34 cellular contexts compared by ENCODE assay signal in genomic region chr2:71947809-71948208, GRCh38.
"Had no signal": no experiment of that assay in that cellular context is flagged by ENCODE, and none has a peak within 500 bp of the region (broad histone marks: within the 10 kb centered on the region; RNA-seq: fewer than 3 reads in every experiment).

No MANE protein-coding gene starts in this region.

- ATAC-seq: activated naive CD4-positive, alpha-beta T cell treated with anti-CD3 and anti-CD28 coated beads, Interleukin-2, amount 50 U/mL, for 72 hours; activated T-cell treated with anti-CD3 and anti-CD28 coated beads, Interleukin-2, amount 50 U/mL, for 4 hours; activated T-cell treated with anti-CD3 and anti-CD28 coated beads, Interleukin-2, amount 50 U/mL, for 72 hours; activated T-helper 17 cell treated with anti-CD3 and anti-CD28 coated beads, Interleukin-2, amount 50 U/mL, for 72 hours; body of pancreas had no signal

- H3K27me3 Mint-ChIP-seq: activated B cell treated with CpG ODN at 0.5 μM for 24 hours; activated CD4-positive, alpha-beta T cell treated with anti-CD3 and anti-CD28 coated beads, Interleukin-2, amount 10 ng/mL, durations not matched to agents 24 days and 14 days had no signal

- H3K27ac Mint-ChIP-seq: activated B cell treated with CpG ODN at 0.5 μM for 24 hours; activated CD4-positive, alpha-beta memory T cell treated with anti-CD3 and anti-CD28 coated beads for 36 hours; activated CD4-positive, alpha-beta T cell treated with anti-CD3 and anti-CD28 coated beads, Interleukin-2, amount 10 ng/mL, durations not matched to agents 24 days and 14 days; activated naive CD4-positive, alpha-beta T cell treated with anti-CD3 and anti-CD28 coated beads for 36 hours; activated naive CD4-positive, alpha-beta T cell treated with anti-CD3 and anti-CD28 coated beads, Interleukin-2, amount 50 U/mL, for 72 hours; activated naive CD8-positive, alpha-beta T cell treated with anti-CD3 and anti-CD28 coated beads for 36 hours; activated T-cell treated with anti-CD3 and anti-CD28 coated beads, Interleukin-2, amount 50 U/mL, for 72 hours; activated T-helper 1 cell treated with anti-CD3 and anti-CD28 coated beads, Interleukin-12 subunit alpha, Interleukin-12 subunit beta, Interleukin-2, Interleukin-4 antibody, amounts not matched to agents 30 ng/mL and 10 ng/mL and 1 ng/mL, durations not matched to agents 14 hours and 24 hours and 36 hours; activated T-helper 17 cell treated with anti-CD3 and anti-CD28 coated beads, Interleukin-2, amount 50 U/mL, for 72 hours; T-helper 1 cell treated with Interleukin-12 subunit alpha and Interleukin-12 subunit beta and Interleukin-4 antibody, amounts not matched to agents 30 μg/mL and 1 μg/mL, for 36 hours; T-helper 2 cell treated with Interferon-gamma antibody and Interleukin-4, amounts not matched to agents 5 μg/mL and 100 μg/mL, for 36 hours had no signal

- H3K4me1 Mint-ChIP-seq: activated B cell treated with CpG ODN at 0.5 μM for 24 hours; activated CD4-positive, alpha-beta T cell treated with anti-CD3 and anti-CD28 coated beads, Interleukin-2, amount 10 ng/mL, durations not matched to agents 24 days and 14 days; activated naive CD8-positive, alpha-beta T cell treated with anti-CD3 and anti-CD28 coated beads for 36 hours; activated T-helper 17 cell treated with anti-CD3 and anti-CD28 coated beads, Interleukin-2, amount 50 U/mL, for 72 hours had no signal

- H3K27me3 ChIP-seq: adrenal gland, body of pancreas, brain microvascular endothelial cell, breast epithelium had no signal

- H3K4me1 ChIP-seq: body of pancreas had no signal

- DNase-seq: activated B cell treated with CpG ODN at 0.5 μM for 24 hours; activated CD4-positive, alpha-beta memory T cell treated with anti-CD3 and anti-CD28 coated beads for 36 hours; activated CD4-positive, alpha-beta T cell treated with anti-CD3 and anti-CD28 coated beads for 4 hours; activated CD4-positive, alpha-beta T cell treated with anti-CD3 and anti-CD28 coated beads, Interleukin-2, amount 10 ng/mL, durations not matched to agents 24 days and 14 days; activated CD4-positive, alpha-beta T cell treated with anti-CD3 and anti-CD28 coated beads, Interleukin-2, amount 50 U/mL, for 1 hour; activated CD4-positive, alpha-beta T cell treated with anti-CD3 and anti-CD28 coated beads, Interleukin-2, amount 50 U/mL, for 4 hours; activated CD4-positive, CD25-positive, alpha-beta regulatory T cell treated with anti-CD3 and anti-CD28 coated beads, Interleukin-2, amount 50 U/mL, for 72 hours; activated CD8-positive, alpha-beta memory T cell treated with anti-CD3 and anti-CD28 coated beads, Interleukin-2, amount 50 U/mL, for 4 hours; activated effector memory CD4-positive, alpha-beta T cell treated with anti-CD3 and anti-CD28 coated beads, Interleukin-2, amount 50 U/mL, for 16 hours; activated gamma-delta T cell treated with Interleukin-2 at 50 U/mL for 16 hours; activated naive CD4-positive, alpha-beta T cell; activated naive CD4-positive, alpha-beta T cell treated with anti-CD3 and anti-CD28 coated beads for 36 hours; activated naive CD4-positive, alpha-beta T cell treated with anti-CD3 and anti-CD28 coated beads, Interleukin-2, amount 50 U/mL, for 16 hours; activated naive CD8-positive, alpha-beta T cell treated with anti-CD3 and anti-CD28 coated beads for 36 hours; activated T-cell treated with anti-CD3 and anti-CD28 coated beads for 4 hours; activated T-cell treated with anti-CD3 and anti-CD28 coated beads, Interleukin-2, amount 50 U/mL, for 1 hour; activated T-cell treated with anti-CD3 and anti-CD28 coated beads, Interleukin-2, amount 50 U/mL, for 4 hours; activated T-cell treated with anti-CD3 and anti-CD28 coated beads, Interleukin-2, amount 50 U/mL, for 72 hours; adrenal gland; amniotic stem cell; aorta; body of pancreas; brain microvascular endothelial cell; central memory CD4-positive, alpha-beta T cell; T-helper 1 cell; T-helper 2 cell; T-helper 9 cell had no signal

- H3K4me3 ChIP-seq: adrenal gland, body of pancreas, breast epithelium had no signal

- H3K4me3 Mint-ChIP-seq: activated B cell treated with CpG ODN at 0.5 μM for 24 hours; activated CD4-positive, alpha-beta memory T cell treated with anti-CD3 and anti-CD28 coated beads for 36 hours; activated CD4-positive, alpha-beta T cell treated with anti-CD3 and anti-CD28 coated beads, Interleukin-2, amount 10 ng/mL, durations not matched to agents 24 days and 14 days; activated naive CD4-positive, alpha-beta T cell treated with anti-CD3 and anti-CD28 coated beads for 36 hours; activated naive CD8-positive, alpha-beta T cell treated with anti-CD3 and anti-CD28 coated beads for 36 hours; activated T-cell treated with anti-CD3 and anti-CD28 coated beads, Interleukin-2, amount 50 U/mL, for 4 hours; activated T-cell treated with anti-CD3 and anti-CD28 coated beads, Interleukin-2, amount 50 U/mL, for 72 hours; activated T-helper 1 cell treated with anti-CD3 and anti-CD28 coated beads, Interleukin-12 subunit alpha, Interleukin-12 subunit beta, Interleukin-2, Interleukin-4 antibody, amounts not matched to agents 30 ng/mL and 10 ng/mL and 1 ng/mL, durations not matched to agents 14 hours and 24 hours and 36 hours; activated T-helper 17 cell treated with anti-CD3 and anti-CD28 coated beads, Interleukin-2, amount 50 U/mL, for 72 hours; T-helper 1 cell treated with Interleukin-12 subunit alpha and Interleukin-12 subunit beta and Interleukin-4 antibody, amounts not matched to agents 30 μg/mL and 1 μg/mL, for 36 hours; T-helper 2 cell treated with Interferon-gamma antibody and Interleukin-4, amounts not matched to agents 5 μg/mL and 100 μg/mL, for 36 hours had no signal

- H3K27ac ChIP-seq: adrenal gland, body of pancreas, brain microvascular endothelial cell, breast epithelium, VCaP had no signal

- H3K9me3 Mint-ChIP-seq: activated B cell treated with CpG ODN at 0.5 μM for 24 hours; activated CD4-positive, alpha-beta memory T cell treated with anti-CD3 and anti-CD28 coated beads for 36 hours; activated CD4-positive, alpha-beta T cell treated with anti-CD3 and anti-CD28 coated beads, Interleukin-2, amount 10 ng/mL, durations not matched to agents 24 days and 14 days; activated naive CD4-positive, alpha-beta T cell treated with anti-CD3 and anti-CD28 coated beads for 36 hours; activated naive CD4-positive, alpha-beta T cell treated with anti-CD3 and anti-CD28 coated beads, Interleukin-2, amount 50 U/mL, for 72 hours; activated naive CD8-positive, alpha-beta T cell treated with anti-CD3 and anti-CD28 coated beads for 36 hours; activated T-cell treated with anti-CD3 and anti-CD28 coated beads, Interleukin-2, amount 50 U/mL, for 4 hours; activated T-cell treated with anti-CD3 and anti-CD28 coated beads, Interleukin-2, amount 50 U/mL, for 72 hours; activated T-helper 1 cell treated with anti-CD3 and anti-CD28 coated beads, Interleukin-12 subunit alpha, Interleukin-12 subunit beta, Interleukin-2, Interleukin-4 antibody, amounts not matched to agents 30 ng/mL and 10 ng/mL and 1 ng/mL, durations not matched to agents 14 hours and 24 hours and 36 hours; activated T-helper 17 cell treated with anti-CD3 and anti-CD28 coated beads, Interleukin-2, amount 50 U/mL, for 72 hours; T-helper 1 cell treated with Interleukin-12 subunit alpha and Interleukin-12 subunit beta and Interleukin-4 antibody, amounts not matched to agents 30 μg/mL and 1 μg/mL, for 36 hours; T-helper 2 cell treated with Interferon-gamma antibody and Interleukin-4, amounts not matched to agents 5 μg/mL and 100 μg/mL, for 36 hours had no signal

- H3K36me3 ChIP-seq: adrenal gland, brain microvascular endothelial cell, breast epithelium had no signal

- H3K36me3 Mint-ChIP-seq: activated CD4-positive, alpha-beta memory T cell treated with anti-CD3 and anti-CD28 coated beads for 36 hours; activated naive CD4-positive, alpha-beta T cell treated with anti-CD3 and anti-CD28 coated beads, Interleukin-2, amount 50 U/mL, for 72 hours; activated naive CD8-positive, alpha-beta T cell treated with anti-CD3 and anti-CD28 coated beads for 36 hours had no signal

- H3K9me3 ChIP-seq: adrenal gland, body of pancreas, breast epithelium had no signal
